1 cellular context compared by ENCODE assay signal in the genomic region with DNA sequence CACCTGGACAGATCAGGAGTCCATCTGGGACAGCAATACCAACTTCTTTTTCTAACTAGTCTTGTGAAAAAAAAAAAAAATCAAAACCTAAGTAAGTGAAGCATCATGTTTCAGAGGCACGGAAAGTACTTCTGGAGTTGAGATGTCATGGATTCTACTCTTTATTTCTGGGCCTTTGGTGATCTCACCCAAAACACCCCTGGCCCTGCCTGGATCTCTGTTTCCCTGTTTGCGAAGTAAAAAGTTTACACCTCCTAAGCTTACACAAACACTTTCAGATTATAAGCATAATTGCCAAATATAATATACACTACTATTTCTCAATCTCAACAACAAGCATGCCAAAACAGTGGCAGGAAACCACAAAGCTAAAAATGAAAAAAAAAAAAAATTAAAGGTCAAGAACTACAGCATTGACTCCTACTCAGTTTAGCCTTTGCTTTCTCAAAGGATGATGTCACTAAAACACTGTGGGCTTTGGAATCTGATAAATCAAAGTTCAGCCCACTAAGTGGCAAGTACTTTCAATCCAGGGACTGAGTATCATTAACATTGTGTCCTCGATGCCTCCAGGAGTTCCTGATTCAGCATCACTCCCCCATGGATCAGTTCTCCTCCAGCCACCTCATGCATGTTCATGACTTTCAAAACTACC.
TF ChIP-seq lines count a peak whose summit lies in the region.

No MANE protein-coding gene starts in this region.

TF ChIP-seq in GM23338, 12 proteins besides CTCF, POLR2A, EP300 and RAD21:
- TF ChIP-seq ZNF114 (CRISPR knock-in tag; IDR thresholded peaks at IDR 0.05) = no peak
- no peak for TF ChIP-seq EZH2phosphoT487 (IDR thresholded peaks at IDR 0.05; ENCODE audit: unreplicated experiment)
- TF ChIP-seq, protein P1, sequence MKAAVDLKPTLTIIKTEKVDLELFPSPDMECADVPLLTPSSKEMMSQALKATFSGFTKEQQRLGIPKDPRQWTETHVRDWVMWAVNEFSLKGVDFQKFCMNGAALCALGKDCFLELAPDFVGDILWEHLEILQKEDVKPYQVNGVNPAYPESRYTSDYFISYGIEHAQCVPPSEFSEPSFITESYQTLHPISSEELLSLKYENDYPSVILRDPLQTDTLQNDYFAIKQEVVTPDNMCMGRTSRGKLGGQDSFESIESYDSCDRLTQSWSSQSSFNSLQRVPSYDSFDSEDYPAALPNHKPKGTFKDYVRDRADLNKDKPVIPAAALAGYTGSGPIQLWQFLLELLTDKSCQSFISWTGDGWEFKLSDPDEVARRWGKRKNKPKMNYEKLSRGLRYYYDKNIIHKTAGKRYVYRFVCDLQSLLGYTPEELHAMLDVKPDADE (IDR thresholded peaks at IDR 0.05) = no peak
